11 cellular contexts compared by ENCODE assay signal in the genomic region with DNA sequence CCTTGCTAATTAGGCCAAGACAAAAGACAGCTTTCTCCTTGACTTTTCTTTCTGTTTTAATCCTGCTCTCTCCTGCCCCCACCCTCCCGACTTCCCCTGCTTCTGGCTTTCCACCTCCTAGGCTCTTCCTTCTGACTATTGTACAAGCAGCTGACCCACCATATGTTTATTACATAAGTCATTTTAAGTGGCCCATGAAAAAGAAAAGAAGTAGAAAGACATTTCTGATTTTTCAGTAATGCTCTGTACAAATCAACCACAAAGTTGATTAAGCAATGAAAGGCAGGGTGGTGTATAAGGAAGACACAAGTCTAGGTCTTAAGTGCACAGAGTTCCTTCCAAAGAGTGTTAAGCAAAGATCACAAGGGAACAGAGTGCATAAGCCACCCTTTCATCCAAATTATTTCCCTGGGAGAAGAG.
DNase-seq lines count a peak whose midpoint lies in the region; ATAC-seq and TF ChIP-seq lines count a peak whose summit lies in the region.
"Had no signal": no experiment of that assay in that cellular context is flagged by ENCODE, and none has a peak within 500 bp of the region (broad histone marks: within the 10 kb centered on the region; RNA-seq: fewer than 3 reads in every experiment).

No MANE protein-coding gene starts in this region.

- peaks cover 3% of the 10 kb centered on the region for H3K9me3 Mint-ChIP-seq in activated T-cell treated with anti-CD3 and anti-CD28 coated beads, Interleukin-2, amount 50 U/mL, for 24 hours
- H3K9me3 Mint-ChIP-seq in stimulated activated memory B cell treated with anti-CD40 and anti-IgM and Interleukin-4, amounts not matched to agents 10 μg/mL and 1 μg/mL and 100 μg/mL, for 72 hours, result peaks cover 3% of the 10 kb centered on the region

- H3K27ac Mint-ChIP-seq in activated T-cell treated with anti-CD3 and anti-CD28 coated beads, Interleukin-2, amount 50 U/mL, for 24 hours, result no peak overlapping the region
- H3K27ac Mint-ChIP-seq in stimulated activated memory B cell treated with anti-CD40 and anti-IgM and Interleukin-4, amounts not matched to agents 10 μg/mL and 1 μg/mL and 100 μg/mL, for 72 hours, result peak overlapping the region; percentile 83

- peaks cover 41% of the 10 kb centered on the region for H3K36me3 Mint-ChIP-seq in activated T-cell treated with anti-CD3 and anti-CD28 coated beads, Interleukin-2, amount 50 U/mL, for 24 hours (ENCODE audit: low read depth)
- peaks cover 15% of the 10 kb centered on the region for H3K36me3 Mint-ChIP-seq in stimulated activated memory B cell treated with anti-CD40 and anti-IgM and Interleukin-4, amounts not matched to agents 10 μg/mL and 1 μg/mL and 100 μg/mL, for 72 hours

- no peaks in the 10 kb centered on the region for H3K27me3 Mint-ChIP-seq in activated T-cell treated with anti-CD3 and anti-CD28 coated beads, Interleukin-2, amount 50 U/mL, for 24 hours
- peaks cover 17% of the 10 kb centered on the region for H3K27me3 Mint-ChIP-seq in stimulated activated memory B cell treated with anti-CD40 and anti-IgM and Interleukin-4, amounts not matched to agents 10 μg/mL and 1 μg/mL and 100 μg/mL, for 72 hours

- ATAC-seq in stimulated activated memory B cell treated with anti-CD40 and anti-IgM and Interleukin-4, amounts not matched to agents 10 μg/mL and 1 μg/mL and 100 μg/mL, for 72 hours, result no peak

- H3K4me3 Mint-ChIP-seq in activated T-cell treated with anti-CD3 and anti-CD28 coated beads, Interleukin-2, amount 50 U/mL, for 24 hours, result peak overlapping the region; percentile 30
- no peak overlapping the region for H3K4me3 Mint-ChIP-seq in stimulated activated memory B cell treated with anti-CD40 and anti-IgM and Interleukin-4, amounts not matched to agents 10 μg/mL and 1 μg/mL and 100 μg/mL, for 72 hours

- H3K4me1 Mint-ChIP-seq in activated T-cell treated with anti-CD3 and anti-CD28 coated beads, Interleukin-2, amount 50 U/mL, for 24 hours (ENCODE audit: low read depth), result peaks cover 60% of the 10 kb centered on the region
- H3K4me1 Mint-ChIP-seq in stimulated activated memory B cell treated with anti-CD40 and anti-IgM and Interleukin-4, amounts not matched to agents 10 μg/mL and 1 μg/mL and 100 μg/mL, for 72 hours, result peaks cover 27% of the 10 kb centered on the region

- TF ChIP-seq POLR2A in erythroblast (IDR thresholded peaks at IDR 0.05; ENCODE audit: low read length), result no peak

- DNase-seq in activated T-cell treated with anti-CD3 and anti-CD28 coated beads, Interleukin-2, amount 50 U/mL, for 24 hours, result no peak
- DNase-seq in activated T-cell treated with anti-CD3 and anti-CD28 coated beads, Interleukin-2, amount 50 U/mL, for 1 hour, result no peak
- DNase-seq in OCI-M1 (lab: John Stamatoyannopoulos, UW), result peak; percentile 82
- peak; percentile 69 for DNase-seq in foreskin melanocyte
- no peak for DNase-seq in erythroblast (lab: John Stamatoyannopoulos, UW)
- no peak for DNase-seq in NCI-H1436 treated with DMSO at 0.1 percent for 48 hours (lab: John Stamatoyannopoulos, UW)
- DNase-seq in DMS53 (lab: John Stamatoyannopoulos, UW), result no peak
- DNase-seq: activated effector memory CD4-positive, alpha-beta T cell treated with anti-CD3 and anti-CD28 coated beads, Interleukin-2, amount 50 U/mL, for 16 hours; cortex of kidney; NCI-H2227 treated with DMSO at 0.1 percent for 48 hours had no signal

Comparison
In these comparisons a context has a peak if more than half of its experiments do, and no peak if none do; other contexts are left out.
1. DNase-seq: peak in OCI-M1 (single experiment) and foreskin melanocyte (single experiment); none in activated T-cell treated with anti-CD3 and anti-CD28 coated beads, Interleukin-2, amount 50 U/mL, for 24 hours (single experiment), activated T-cell treated with anti-CD3 and anti-CD28 coated beads, Interleukin-2, amount 50 U/mL, for 1 hour (single experiment), erythroblast (0 of 2), NCI-H1436 treated with DMSO at 0.1 percent for 48 hours (single experiment) and DMS53 (single experiment).